12 cellular contexts compared by ENCODE assay signal in genomic region chr4:111136438-111136837, GRCh38.
DNase-seq lines count a peak whose midpoint lies in the region; ATAC-seq and TF ChIP-seq lines count a peak whose summit lies in the region.
"Had no signal": no experiment of that assay in that cellular context is flagged by ENCODE, and none has a peak within 500 bp of the region (broad histone marks: within the 10 kb centered on the region; RNA-seq: fewer than 3 reads in every experiment).

No MANE protein-coding gene starts in this region.

- POLR2A ChIA-PET in HEK293T (lab: Yijun Ruan, JAX): no interaction called here

- H3K9me3 ChIP-seq in psoas muscle: no peaks in the 10 kb centered on the region

- ATAC-seq in psoas muscle (no peak), HG02870 (IDR thresholded peaks at IDR 0.05; ENCODE audit: unreplicated experiment) (no peak)
- ATAC-seq: esophagus mucosa, T-helper 17 cell had no signal

- no peak overlapping the region for H3K27ac ChIP-seq in psoas muscle

- H3K27me3 ChIP-seq in psoas muscle (ENCODE audit: insufficient read depth in 3 of 3, low read length in 2 of 3): no peaks in the 10 kb centered on the region

- TF ChIP-seq CTCF in psoas muscle (IDR thresholded peaks at IDR 0.05): peak; percentile 16

- CTCF ChIA-PET in HEK293T (lab: Yijun Ruan, JAX): interaction anchor here (0.7 kb wide), 1 partner anchor 496 kb away, joined by 3 read pairs; no protein-coding TSS in a partner anchor

- DNase-seq in DMS53 (lab: John Stamatoyannopoulos, UW): peak; percentile 38
- DNase-seq in DMS53 treated with DMSO at 0.1 percent for 48 hours (lab: John Stamatoyannopoulos, UW; ENCODE audit: unreplicated experiment): no peak
- peak; percentile 28 for DNase-seq in NCI-H446 treated with DMSO at 0.1 percent for 48 hours (lab: John Stamatoyannopoulos, UW)
- DNase-seq in dedifferentiated amniotic fluid mesenchymal stem cell (ENCODE audit: extremely low spot score): peak; percentile 36
- DNase-seq in psoas muscle: no peak
- no peak for DNase-seq in HEK293T (ENCODE audit: extremely low spot score)
- no peak for DNase-seq in activated CD4-positive, alpha-beta T cell treated with anti-CD3 and anti-CD28 coated beads for 48 hours
- DNase-seq: 8988T, T-helper 17 cell had no signal

- H3K4me3 ChIP-seq in psoas muscle: no peak overlapping the region
- H3K4me3 ChIP-seq: lung had no signal

- no peaks in the 10 kb centered on the region for H3K4me1 ChIP-seq in psoas muscle

- intact Hi-C loops in psoas muscle (cut with DNase I): no loop called here

- H3K36me3 ChIP-seq in psoas muscle (ENCODE audit: insufficient read depth in 1 of 2, low read depth in 1 of 2): no peaks in the 10 kb centered on the region

- 61 to 80% (median 75%) methylated on average over 1 of the region's 1 CpG for WGBS in psoas muscle, 3 donors

TF ChIP-seq in HEK293T, 16 proteins besides CTCF, POLR2A, EP300 and RAD21:
- TF ChIP-seq ELF4 (IDR thresholded peaks at IDR 0.05) (no peak), FOXM1 (IDR thresholded peaks at IDR 0.05; ENCODE audit: borderline replicate concordance) (no peak), SUZ12 (IDR thresholded peaks at IDR 0.05) (no peak), ZNF384 (IDR thresholded peaks at IDR 0.05) (no peak), NFRKB (IDR thresholded peaks at IDR 0.05) (no peak), PKNOX1 (IDR thresholded peaks at IDR 0.05) (no peak), BHLHE40 (IDR thresholded peaks at IDR 0.05; ENCODE audit: borderline replicate concordance) (no peak), CTBP1 (IDR thresholded peaks at IDR 0.05; ENCODE audit: borderline replicate concordance) (no peak), FOXK2 (IDR thresholded peaks at IDR 0.05) (no peak), HDGF (IDR thresholded peaks at IDR 0.05; ENCODE audit: borderline replicate concordance) (no peak), L3MBTL2 (conservative IDR thresholded peaks at IDR 0.05) (no peak)
TF ChIP-seq in HEK293T: peak in this region for 0.

Comparison
In these comparisons a context has a peak if more than half of its experiments do, and no peak if none do; other contexts are left out.
1. DNase-seq: peak in DMS53 (single experiment), NCI-H446 treated with DMSO at 0.1 percent for 48 hours (single experiment) and dedifferentiated amniotic fluid mesenchymal stem cell (single experiment); none in DMS53 treated with DMSO at 0.1 percent for 48 hours (single experiment), psoas muscle (0 of 2), HEK293T (single experiment) and activated CD4-positive, alpha-beta T cell treated with anti-CD3 and anti-CD28 coated beads for 48 hours (single experiment).